Comparison of ENCODE assay signal across 14 cellular contexts in the genomic region with DNA sequence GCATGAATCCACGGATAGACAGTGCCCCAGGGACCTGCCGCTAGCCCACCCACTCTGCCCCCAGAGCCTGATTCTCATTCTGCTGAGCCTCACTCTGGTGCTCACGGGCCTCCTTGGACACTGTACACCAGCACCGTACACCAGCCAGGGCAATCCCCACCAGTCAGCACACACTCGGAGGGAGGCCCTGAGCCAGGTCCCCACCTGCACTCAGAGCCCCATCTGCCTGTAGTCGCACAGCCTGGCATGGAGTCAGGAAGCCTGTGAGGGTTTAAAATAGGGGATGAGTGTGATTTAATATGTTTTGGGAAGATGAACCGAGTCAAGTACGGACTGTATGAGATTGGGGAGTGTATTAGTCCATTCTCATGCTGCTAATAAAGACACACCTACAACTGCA.
"Had no signal": no experiment of that assay in that cellular context is flagged by ENCODE, and none has a peak within 500 bp of the region (broad histone marks: within the 10 kb centered on the region; RNA-seq: fewer than 3 reads in every experiment).

No MANE protein-coding gene starts in this region.

- H3K4me3 ChIP-seq: coronary artery, lung, spleen, testis had no signal

- H3K36me3 ChIP-seq: spleen had no signal

- H3K27me3 ChIP-seq: spleen, testis had no signal

- H3K9me3 ChIP-seq: spleen, testis had no signal

- H3K27ac ChIP-seq: coronary artery, testis, VCaP had no signal

- DNase-seq: activated CD4-positive, alpha-beta T cell treated with anti-CD3 and anti-CD28 coated beads for 1 hour; activated CD4-positive, alpha-beta T cell treated with anti-CD3 and anti-CD28 coated beads, Interleukin-2, amount 50 U/mL, for 4 hours; activated gamma-delta T cell; activated T-cell treated with anti-CD3 and anti-CD28 coated beads, Interleukin-2, amount 50 U/mL, for 4 hours; amniotic stem cell; effector CD4-positive, alpha-beta T cell; foreskin fibroblast; glutamatergic neuron; spleen; stimulated activated naive CD8-positive, alpha-beta T cell treated with anti-CD3 and anti-CD28 coated beads, Interleukin-15, amount 100 ng/mL, for 72 hours; testis had no signal
